Comparison of ENCODE assay signal across 36 cellular contexts in genomic region chr10:120138689-120139088, GRCh38.
DNase-seq lines count a peak whose midpoint lies in the region; ATAC-seq, FAIRE-seq and TF ChIP-seq lines count a peak whose summit lies in the region.
"Had no signal": no experiment of that assay in that cellular context is flagged by ENCODE, and none has a peak within 500 bp of the region (broad histone marks: within the 10 kb centered on the region; RNA-seq: fewer than 3 reads in every experiment).

No MANE protein-coding gene starts in this region.

- H3K79me1 ChIP-seq in IMR-90 (ENCODE audit: low read depth in 1 of 2, low read length in 2 of 2), result no peaks in the 10 kb centered on the region

- H3K79me2 ChIP-seq in HepG2 (ENCODE audit: insufficient read depth, low read length) (no peaks in the 10 kb centered on the region), K562 (ENCODE audit: control insufficient read depth, insufficient read depth, low read length) (no peaks in the 10 kb centered on the region)

- H2AK9ac ChIP-seq in IMR-90 (replicated peaks; ENCODE audit: low read depth, low read length, poor library complexity), result no peak overlapping the region

- H2AFZ ChIP-seq in HepG2 (ENCODE audit: low read length) (no peak overlapping the region), IMR-90 (replicated peaks; ENCODE audit: low read length, poor library complexity) (no peak overlapping the region), K562 (ENCODE audit: low read depth, low read length) (no peak overlapping the region)

- no peaks in the 10 kb centered on the region for H4K20me1 ChIP-seq in HepG2 (ENCODE audit: insufficient read depth, low read length)
- no peaks in the 10 kb centered on the region for H4K20me1 ChIP-seq in IMR-90 (ENCODE audit: insufficient read depth, low read length)
- no peaks in the 10 kb centered on the region for H4K20me1 ChIP-seq in K562 (replicated peaks; ENCODE audit: control insufficient read depth, insufficient read depth, low read length)
- H4K20me1 ChIP-seq: BLaER1; BLaER1 treated with 17β-estradiol and CSF1 and Interleukin-3, amounts not matched to agents 10 nM and 100 nM had no signal

- no peak overlapping the region for H3K4ac ChIP-seq in IMR-90 (ENCODE audit: low read depth, low read length)

- H3K23ac ChIP-seq in IMR-90 (ENCODE audit: low read depth, low read length), result no peak overlapping the region

- BruUV-seq in HepG2 (replicated peaks; lab: Mats Ljungman, UMichigan) (no TSS peak), IMR-90 (replicated peaks; lab: Mats Ljungman, UMichigan) (no TSS peak), K562 (replicated peaks; lab: Mats Ljungman, UMichigan) (no TSS peak)

- H3K4me1 ChIP-seq in HepG2 (ENCODE audit: insufficient read depth, low read length) (no peaks in the 10 kb centered on the region), right lobe of liver (no peaks in the 10 kb centered on the region), A549 (no peaks in the 10 kb centered on the region), IMR-90 (ENCODE audit: control insufficient read depth, insufficient read depth, low read length) (no peaks in the 10 kb centered on the region), K562 (replicated peaks in 1 of 2; ENCODE audit: control insufficient read depth in 2 of 2, insufficient read depth in 2 of 2, low read length in 2 of 2) (no peaks in the 10 kb centered on the region)
- H3K4me1 ChIP-seq: BE2C; BLaER1; BLaER1 treated with 17β-estradiol and CSF1 and Interleukin-3, amounts not matched to agents 10 nM and 100 nM; Caco-2 had no signal

- H3K4me1 Mint-ChIP-seq in activated T-helper 2 cell treated with anti-CD3 and anti-CD28 coated beads, Interferon-gamma antibody, Interleukin-2, Interleukin-4, amounts not matched to agents 10 μg/mL and 5 μg/mL and 100 μg/mL, durations not matched to agents 14 hours and 24 hours and 36 hours (ENCODE audit: low read depth), result no peaks in the 10 kb centered on the region
- H3K4me1 Mint-ChIP-seq: B cell; CD14-positive monocyte; CD4-positive, alpha-beta memory T cell; CD4-positive, CD25-positive, alpha-beta regulatory T cell; CD8-positive, alpha-beta memory T cell had no signal

- no peak overlapping the region for H2BK5ac ChIP-seq in IMR-90 (ENCODE audit: low read depth, low read length, poor library complexity, severe bottlenecking)

- H4K91ac ChIP-seq in IMR-90 (ENCODE audit: insufficient read depth, low read depth, low read length), result no peak overlapping the region

- no peak for DNase-seq in HepG2 (ENCODE audit: low spot score)
- no peak for DNase-seq in right lobe of liver
- no peak for DNase-seq in A549 (ENCODE audit: low read depth in 1 of 2, low spot score in 1 of 2)
- no peak for DNase-seq in IMR-90
- no peak for DNase-seq in K562 (ENCODE audit: extremely low read depth in 1 of 4, low spot score in 3 of 4)
- DNase-seq in activated T-helper 2 cell treated with anti-CD3 and anti-CD28 coated beads, Interferon-gamma antibody, Interleukin-2, Interleukin-4, amounts not matched to agents 10 μg/mL and 5 μg/mL and 100 μg/mL, durations not matched to agents 14 hours and 24 hours and 36 hours (ENCODE audit: low spot score), result no peak
- DNase-seq in amniotic stem cell (lab: John Stamatoyannopoulos, UW), result no peak
- DNase-seq in UCSD-AML1 (lab: John Stamatoyannopoulos, UW; ENCODE audit: unreplicated experiment), result no peak
- DNase-seq: 8988T; ACHN; AML-193; BE2C; C1 segment of cervical spinal cord; Caco-2; Calu3; CD4-positive, alpha-beta memory T cell; CD4-positive, alpha-beta T cell; CD4-positive, CD25-positive, alpha-beta regulatory T cell; CD8-positive, alpha-beta memory T cell; CD8-positive, alpha-beta T cell; COR-L47; DMS 273 treated with DMSO at 0.1 percent for 48 hours; DMS153; DMS53; DMS79; DMS79 treated with DMSO at 0.1 percent for 48 hours; DND-41; EL had no signal

- H3K9me3 ChIP-seq in HepG2 (ENCODE audit: low read length), result no peaks in the 10 kb centered on the region
- H3K9me3 ChIP-seq in right lobe of liver, result no peaks in the 10 kb centered on the region
- H3K9me3 ChIP-seq in A549, result no peaks in the 10 kb centered on the region
- H3K9me3 ChIP-seq in IMR-90 (ENCODE audit: control insufficient read depth, insufficient read depth, low read length), result peaks cover 17% of the 10 kb centered on the region
- no peaks in the 10 kb centered on the region for H3K9me3 ChIP-seq in K562 (replicated peaks; ENCODE audit: control insufficient read depth, insufficient read depth, low read depth, low read length)
- H3K9me3 ChIP-seq: BE2C; BLaER1; BLaER1 treated with 17β-estradiol and CSF1 and Interleukin-3, amounts not matched to agents 10 nM and 100 nM; Caco-2 had no signal

- no peak overlapping the region for H3K27ac Mint-ChIP-seq in activated T-helper 2 cell treated with anti-CD3 and anti-CD28 coated beads, Interferon-gamma antibody, Interleukin-2, Interleukin-4, amounts not matched to agents 10 μg/mL and 5 μg/mL and 100 μg/mL, durations not matched to agents 14 hours and 24 hours and 36 hours
- H3K27ac Mint-ChIP-seq: B cell; CD14-positive monocyte; CD4-positive, alpha-beta T cell; CD4-positive, CD25-positive, alpha-beta regulatory T cell; CD8-positive, alpha-beta memory T cell; CD8-positive, alpha-beta T cell had no signal

- H3K27ac ChIP-seq in HepG2 (ENCODE audit: extremely low read length, insufficient read depth, low read length), result no peak overlapping the region
- H3K27ac ChIP-seq in right lobe of liver, result no peak overlapping the region
- no peak overlapping the region for H3K27ac ChIP-seq in A549
- no peak overlapping the region for H3K27ac ChIP-seq in IMR-90 (ENCODE audit: insufficient read depth, low read length)
- no peak overlapping the region for H3K27ac ChIP-seq in K562 (ENCODE audit: extremely low read depth, low read depth, low read length)
- H3K27ac ChIP-seq: 22Rv1; BLaER1; BLaER1 treated with 17β-estradiol and CSF1 and Interleukin-3, amounts not matched to agents 10 nM and 100 nM; C4-2B had no signal

- no peak for TF ChIP-seq RAD21 in HepG2 (CRISPR knock-in tag; IDR thresholded peaks at IDR 0.05)
- no peak for TF ChIP-seq RAD21 in A549 (conservative IDR thresholded peaks at IDR 0.05 in 1 of 2, IDR thresholded peaks at IDR 0.05 in 1 of 2)
- no peak for TF ChIP-seq RAD21 in IMR-90 (IDR thresholded peaks at IDR 0.05; ENCODE audit: low read length)
- no peak for TF ChIP-seq RAD21 in K562 (CRISPR knock-in tag; conservative IDR thresholded peaks at IDR 0.05 in 1 of 2, IDR thresholded peaks at IDR 0.05 in 1 of 2)

- TF ChIP-seq CTCF in HepG2 (CRISPR knock-in tag; IDR thresholded peaks at IDR 0.05) (no peak), right lobe of liver (IDR thresholded peaks at IDR 0.05) (no peak), A549 (IDR thresholded peaks at IDR 0.05) (no peak), IMR-90 (conservative IDR thresholded peaks at IDR 0.05; ENCODE audit: low read depth, low read length) (no peak), K562 (IDR thresholded peaks at IDR 0.05 in 2 of 3, conservative IDR thresholded peaks at IDR 0.05 in 1 of 3; ENCODE audit: insufficient read depth in 2 of 3, low read depth in 1 of 3, low read length in 3 of 3) (no peak)

- no peak overlapping the region for H3K4me3 Mint-ChIP-seq in activated T-helper 2 cell treated with anti-CD3 and anti-CD28 coated beads, Interferon-gamma antibody, Interleukin-2, Interleukin-4, amounts not matched to agents 10 μg/mL and 5 μg/mL and 100 μg/mL, durations not matched to agents 14 hours and 24 hours and 36 hours (ENCODE audit: low read depth)
- H3K4me3 Mint-ChIP-seq: B cell; CD14-positive monocyte; CD4-positive, alpha-beta memory T cell; CD4-positive, alpha-beta T cell; CD4-positive, CD25-positive, alpha-beta regulatory T cell; CD8-positive, alpha-beta memory T cell; CD8-positive, alpha-beta T cell had no signal

- no peak overlapping the region for H2BK120ac ChIP-seq in IMR-90 (ENCODE audit: low read depth, low read length)

- no peak for TF ChIP-seq POLR2A in HepG2 (IDR thresholded peaks at IDR 0.05; ENCODE audit: insufficient read depth in 1 of 2, low read depth in 2 of 2, low read length in 2 of 2)
- TF ChIP-seq POLR2A in right lobe of liver (IDR thresholded peaks at IDR 0.05), result no peak
- TF ChIP-seq POLR2A in A549 (IDR thresholded peaks at IDR 0.05; ENCODE audit: low read length), result no peak
- TF ChIP-seq POLR2A in IMR-90 (IDR thresholded peaks at IDR 0.05; ENCODE audit: low read depth, low read length), result no peak
- no peak for TF ChIP-seq POLR2A in K562 (conservative IDR thresholded peaks at IDR 0.05)

- H3K9me3 Mint-ChIP-seq in activated T-helper 2 cell treated with anti-CD3 and anti-CD28 coated beads, Interferon-gamma antibody, Interleukin-2, Interleukin-4, amounts not matched to agents 10 μg/mL and 5 μg/mL and 100 μg/mL, durations not matched to agents 14 hours and 24 hours and 36 hours, result no peaks in the 10 kb centered on the region
- H3K9me3 Mint-ChIP-seq: CD4-positive, alpha-beta T cell; CD8-positive, alpha-beta memory T cell; CD8-positive, alpha-beta T cell had no signal

- WGBS in HepG2 (ENCODE audit: low lambda C conversion rate), result 3% methylated on average over 3 of the region's 3 CpGs
- 52% methylated on average over 3 of the region's 3 CpGs for WGBS in right lobe of liver (ENCODE audit: insufficient coverage, low coverage, low lambda C conversion rate, missing lambda C conversion rate)
- WGBS in A549 (ENCODE audit: missing lambda C conversion rate), result 2% methylated on average over 3 of the region's 3 CpGs
- WGBS in IMR-90 (ENCODE audit: extremely low coverage in 2 of 2, insufficient read length in 1 of 2), 2 experiments, result 50% methylated on average over 1 of the region's 3 CpGs; no CpG with 5 or more reads in 1 of the 2 experiments
- WGBS in K562 (ENCODE audit: insufficient coverage, low coverage, missing lambda C conversion rate), result 0% methylated on average over 3 of the region's 3 CpGs

- ATAC-seq in HepG2, result no peak
- ATAC-seq in right lobe of liver, result no peak
- no peak for ATAC-seq in A549
- no peak for ATAC-seq in IMR-90 (ENCODE audit: low read depth)
- ATAC-seq in K562, result no peak
- ATAC-seq: CD8-positive, alpha-beta T cell had no signal

- intact Hi-C loops in HepG2 (cut with micrococcal nuclease; ENCODE audit: unreplicated experiment), result no loop called here
- intact Hi-C loops in right lobe of liver (cut with DNase I), result no loop called here
- intact Hi-C loops in IMR-90 (cut with micrococcal nuclease), result no loop called here
- intact Hi-C loops in K562 (cut with micrococcal nuclease), result no loop called here
- intact Hi-C loops in activated T-helper 2 cell treated with anti-CD3 and anti-CD28 coated beads, Interferon-gamma antibody, Interleukin-2, Interleukin-4, amounts not matched to agents 10 μg/mL and 5 μg/mL and 100 μg/mL, durations not matched to agents 14 hours and 24 hours and 36 hours (cut with micrococcal nuclease), result no loop called here

- H3K56ac ChIP-seq in IMR-90 (ENCODE audit: extremely low read depth, insufficient read depth, low read length), result no peak overlapping the region

- H2BK15ac ChIP-seq in IMR-90 (ENCODE audit: low read depth, low read length), result no peak overlapping the region

- no peak overlapping the region for H2BK20ac ChIP-seq in IMR-90 (ENCODE audit: low read depth, low read length)

- in situ Hi-C loops in HepG2 (cut with HindIII; ENCODE audit: extremely low pct_ligation_motif_present, low pct_unique_long_range_greater_than_20kb) (no loop called here), IMR-90 (cut with MboI; ENCODE audit: low sequenced_read_pairs) (no loop called here), K562 (cut with MboI) (no loop called here)

- H3K27me3 ChIP-seq in HepG2 (ENCODE audit: control insufficient read depth in 1 of 2, insufficient read depth in 2 of 2, low read length in 2 of 2) (peaks cover 1 to 10% of the 10 kb centered on the region in 2 experiments; a peak in 3 of 5 replicates), right lobe of liver (no peaks in the 10 kb centered on the region), IMR-90 (ENCODE audit: control insufficient read depth, insufficient read depth, low read length) (no peaks in the 10 kb centered on the region), K562 (ENCODE audit: control insufficient read depth in 2 of 2, insufficient read depth in 2 of 2, low read length in 2 of 2) (peaks cover 0 to 11% of the 10 kb centered on the region in 2 experiments; a peak in 2 of 5 replicates)
- H3K27me3 ChIP-seq: BE2C; BLaER1; BLaER1 treated with 17β-estradiol and CSF1 and Interleukin-3, amounts not matched to agents 10 nM and 100 nM had no signal

- no peak overlapping the region for H3K4me2 ChIP-seq in HepG2 (ENCODE audit: low read depth, low read length)
- H3K4me2 ChIP-seq in A549, result no peak overlapping the region
- no peak overlapping the region for H3K4me2 ChIP-seq in IMR-90 (ENCODE audit: low read depth, low read length)
- no peak overlapping the region for H3K4me2 ChIP-seq in K562 (ENCODE audit: insufficient read depth, low read length)
- H3K4me2 ChIP-seq: BLaER1; BLaER1 treated with 17β-estradiol and CSF1 and Interleukin-3, amounts not matched to agents 10 nM and 100 nM had no signal

- CTCF ChIA-PET in HepG2 (lab: Yijun Ruan, JAX; ENCODE audit: low intra/inter-chr PET ratio, low total read pairs), result no interaction called here
- CTCF ChIA-PET in A549 (lab: Yijun Ruan, JAX), result no interaction called here
- CTCF ChIA-PET in IMR-90 (lab: Yijun Ruan, JAX), result no interaction called here
- CTCF ChIA-PET in K562 (lab: Yijun Ruan, JAX; ENCODE audit: low intra/inter-chr PET ratio), result no interaction called here

- no peak overlapping the region for H3K4me3 ChIP-seq in HepG2 (replicated peaks in 1 of 3; ENCODE audit: insufficient read depth in 1 of 3, low read depth in 2 of 3, low read length in 3 of 3)
- no peak overlapping the region for H3K4me3 ChIP-seq in right lobe of liver
- no peak overlapping the region for H3K4me3 ChIP-seq in A549
- H3K4me3 ChIP-seq in IMR-90 (ENCODE audit: insufficient read depth, low read depth, low read length), result no peak overlapping the region
- no peak overlapping the region for H3K4me3 ChIP-seq in K562
- H3K4me3 ChIP-seq: BLaER1; BLaER1 treated with 17β-estradiol and CSF1 and Interleukin-3, amounts not matched to agents 10 nM and 100 nM had no signal

- H3K14ac ChIP-seq in IMR-90 (replicated peaks; ENCODE audit: low read depth, low read length), result no peak overlapping the region

- POLR2A ChIA-PET in HepG2 (lab: Yijun Ruan, JAX) (no interaction called here), A549 (lab: Yijun Ruan, JAX) (no interaction called here), IMR-90 (lab: Charles Lee; ENCODE audit: unreplicated experiment) (no interaction called here), K562 (lab: Yijun Ruan, JAX) (no interaction called here)

- TF ChIP-seq EP300 in HepG2 (IDR thresholded peaks at IDR 0.05; ENCODE audit: low read depth in 2 of 2, low read length in 2 of 2) (no peak), HepG2 (CRISPR knock-in tag; IDR thresholded peaks at IDR 0.05; ENCODE audit: borderline replicate concordance) (no peak), A549 (IDR thresholded peaks at IDR 0.05) (no peak), K562 (IDR thresholded peaks at IDR 0.05; ENCODE audit: low read length) (no peak)

- no peaks in the 10 kb centered on the region for H3K27me3 Mint-ChIP-seq in activated T-helper 2 cell treated with anti-CD3 and anti-CD28 coated beads, Interferon-gamma antibody, Interleukin-2, Interleukin-4, amounts not matched to agents 10 μg/mL and 5 μg/mL and 100 μg/mL, durations not matched to agents 14 hours and 24 hours and 36 hours (ENCODE audit: low read depth)

- H4K5ac ChIP-seq in IMR-90 (ENCODE audit: low read depth, low read length), result no peak overlapping the region

- no peak overlapping the region for H4K8ac ChIP-seq in IMR-90 (ENCODE audit: low read depth in 2 of 2, low read length in 2 of 2)

- H3K18ac ChIP-seq in IMR-90 (ENCODE audit: low read depth, low read length), result no peak overlapping the region

- no peak for FAIRE-seq in HepG2 (lab: Jason Lieb, UNC)
- FAIRE-seq in A549 (lab: Jason Lieb, UNC), result no peak
- FAIRE-seq in K562 (lab: Jason Lieb, UNC), result no peak
- FAIRE-seq: A204.1, D721Med had no signal

- no peak overlapping the region for H2AK5ac ChIP-seq in IMR-90 (ENCODE audit: low read depth, low read length)

- no peaks in the 10 kb centered on the region for H3K36me3 ChIP-seq in HepG2 (replicated peaks in 1 of 2; ENCODE audit: control insufficient read depth in 1 of 2, insufficient read depth in 2 of 2, low read length in 2 of 2)
- H3K36me3 ChIP-seq in right lobe of liver, result no peaks in the 10 kb centered on the region
- H3K36me3 ChIP-seq in IMR-90 (ENCODE audit: control insufficient read depth, insufficient read depth, low read length), result no peaks in the 10 kb centered on the region
- H3K36me3 ChIP-seq in K562 (ENCODE audit: control insufficient read depth, insufficient read depth, low read length), result no peaks in the 10 kb centered on the region
- H3K36me3 ChIP-seq: BE2C; BLaER1; BLaER1 treated with 17β-estradiol and CSF1 and Interleukin-3, amounts not matched to agents 10 nM and 100 nM had no signal

- dilution Hi-C loops in IMR-90 (cut with HindIII; ENCODE audit: low sequenced_read_pairs, unreplicated experiment), result no loop called here

- H3K36me3 Mint-ChIP-seq in activated T-helper 2 cell treated with anti-CD3 and anti-CD28 coated beads, Interferon-gamma antibody, Interleukin-2, Interleukin-4, amounts not matched to agents 10 μg/mL and 5 μg/mL and 100 μg/mL, durations not matched to agents 14 hours and 24 hours and 36 hours (ENCODE audit: low read depth), result no peaks in the 10 kb centered on the region
- H3K36me3 Mint-ChIP-seq: CD14-positive monocyte; CD4-positive, alpha-beta memory T cell; CD4-positive, CD25-positive, alpha-beta regulatory T cell; CD8-positive, alpha-beta T cell had no signal

- H3K9me1 ChIP-seq in IMR-90 (ENCODE audit: insufficient read depth, low read length) (no peaks in the 10 kb centered on the region), K562 (ENCODE audit: control insufficient read depth, insufficient read depth, low read length) (no peaks in the 10 kb centered on the region)

- no peak overlapping the region for H3K9ac ChIP-seq in HepG2 (ENCODE audit: insufficient read depth, low read depth, low read length)
- H3K9ac ChIP-seq in IMR-90 (ENCODE audit: low read depth, low read length), result no peak overlapping the region
- no peak overlapping the region for H3K9ac ChIP-seq in K562 (ENCODE audit: insufficient read depth in 1 of 2, low read depth in 2 of 2, low read length in 2 of 2)
- H3K9ac ChIP-seq: BLaER1; BLaER1 treated with 17β-estradiol and CSF1 and Interleukin-3, amounts not matched to agents 10 nM and 100 nM had no signal

Comparison
In these comparisons a context has a peak if more than half of its experiments do, and no peak if none do; other contexts are left out.
1. Of the 241 proteins assayed by ChIP-seq in both HepG2 and K562: peak only in HepG2: none; only in K562: none; in both: MAFF and MAFK; in neither: 239.